Comparison of ENCODE assay signal across 1 cellular context in genomic region chr17:60525624-60526514, GRCh38.
A peak's percentile ranks its signal among the peaks of the same experiment; 100 is the strongest.
TF ChIP-seq lines count a peak whose summit lies in the region.

A gene with protein sequence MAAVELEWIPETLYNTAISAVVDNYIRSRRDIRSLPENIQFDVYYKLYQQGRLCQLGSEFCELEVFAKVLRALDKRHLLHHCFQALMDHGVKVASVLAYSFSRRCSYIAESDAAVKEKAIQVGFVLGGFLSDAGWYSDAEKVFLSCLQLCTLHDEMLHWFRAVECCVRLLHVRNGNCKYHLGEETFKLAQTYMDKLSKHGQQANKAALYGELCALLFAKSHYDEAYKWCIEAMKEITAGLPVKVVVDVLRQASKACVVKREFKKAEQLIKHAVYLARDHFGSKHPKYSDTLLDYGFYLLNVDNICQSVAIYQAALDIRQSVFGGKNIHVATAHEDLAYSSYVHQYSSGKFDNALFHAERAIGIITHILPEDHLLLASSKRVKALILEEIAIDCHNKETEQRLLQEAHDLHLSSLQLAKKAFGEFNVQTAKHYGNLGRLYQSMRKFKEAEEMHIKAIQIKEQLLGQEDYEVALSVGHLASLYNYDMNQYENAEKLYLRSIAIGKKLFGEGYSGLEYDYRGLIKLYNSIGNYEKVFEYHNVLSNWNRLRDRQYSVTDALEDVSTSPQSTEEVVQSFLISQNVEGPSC (minus strand): TSS chr17:60526242. CDS start chr17:60525931, 311 bp downstream.

TF ChIP-seq in HepG2, 621 proteins besides CTCF, POLR2A, EP300 and RAD21 (continued from another document and continues in another):
- no peak for TF ChIP-seq ZXDC (CRISPR knock-in tag; IDR thresholded peaks at IDR 0.05)
- peak; percentile 95 for TF ChIP-seq ZNF570 (CRISPR knock-in tag; IDR thresholded peaks at IDR 0.05; ENCODE audit: borderline replicate concordance)
- peak; percentile 97 for TF ChIP-seq ZNF572 (CRISPR knock-in tag; IDR thresholded peaks at IDR 0.05)
- peak; percentile 42; the same call in 1 of the 2 replicates for TF ChIP-seq RARA (CRISPR knock-in tag; IDR thresholded peaks at IDR 0.05)
- peak; percentile 89 for TF ChIP-seq GATAD1 (CRISPR knock-in tag; IDR thresholded peaks at IDR 0.05)
- TF ChIP-seq ZFP36 (IDR thresholded peaks at IDR 0.05; ENCODE audit: borderline replicate concordance, low read depth, low read length, partially characterized antibody): no peak
- no peak for TF ChIP-seq SCMH1 (CRISPR knock-in tag; IDR thresholded peaks at IDR 0.05; ENCODE audit: borderline replicate concordance)
- TF ChIP-seq, protein P1, sequence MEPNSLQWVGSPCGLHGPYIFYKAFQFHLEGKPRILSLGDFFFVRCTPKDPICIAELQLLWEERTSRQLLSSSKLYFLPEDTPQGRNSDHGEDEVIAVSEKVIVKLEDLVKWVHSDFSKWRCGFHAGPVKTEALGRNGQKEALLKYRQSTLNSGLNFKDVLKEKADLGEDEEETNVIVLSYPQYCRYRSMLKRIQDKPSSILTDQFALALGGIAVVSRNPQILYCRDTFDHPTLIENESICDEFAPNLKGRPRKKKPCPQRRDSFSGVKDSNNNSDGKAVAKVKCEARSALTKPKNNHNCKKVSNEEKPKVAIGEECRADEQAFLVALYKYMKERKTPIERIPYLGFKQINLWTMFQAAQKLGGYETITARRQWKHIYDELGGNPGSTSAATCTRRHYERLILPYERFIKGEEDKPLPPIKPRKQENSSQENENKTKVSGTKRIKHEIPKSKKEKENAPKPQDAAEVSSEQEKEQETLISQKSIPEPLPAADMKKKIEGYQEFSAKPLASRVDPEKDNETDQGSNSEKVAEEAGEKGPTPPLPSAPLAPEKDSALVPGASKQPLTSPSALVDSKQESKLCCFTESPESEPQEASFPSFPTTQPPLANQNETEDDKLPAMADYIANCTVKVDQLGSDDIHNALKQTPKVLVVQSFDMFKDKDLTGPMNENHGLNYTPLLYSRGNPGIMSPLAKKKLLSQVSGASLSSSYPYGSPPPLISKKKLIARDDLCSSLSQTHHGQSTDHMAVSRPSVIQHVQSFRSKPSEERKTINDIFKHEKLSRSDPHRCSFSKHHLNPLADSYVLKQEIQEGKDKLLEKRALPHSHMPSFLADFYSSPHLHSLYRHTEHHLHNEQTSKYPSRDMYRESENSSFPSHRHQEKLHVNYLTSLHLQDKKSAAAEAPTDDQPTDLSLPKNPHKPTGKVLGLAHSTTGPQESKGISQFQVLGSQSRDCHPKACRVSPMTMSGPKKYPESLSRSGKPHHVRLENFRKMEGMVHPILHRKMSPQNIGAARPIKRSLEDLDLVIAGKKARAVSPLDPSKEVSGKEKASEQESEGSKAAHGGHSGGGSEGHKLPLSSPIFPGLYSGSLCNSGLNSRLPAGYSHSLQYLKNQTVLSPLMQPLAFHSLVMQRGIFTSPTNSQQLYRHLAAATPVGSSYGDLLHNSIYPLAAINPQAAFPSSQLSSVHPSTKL (CRISPR knock-in tag; IDR thresholded peaks at IDR 0.05): peak; percentile 82
- TF ChIP-seq ZNF431 (CRISPR knock-in tag; IDR thresholded peaks at IDR 0.05; ENCODE audit: borderline replicate concordance, low read depth): peak; percentile 89; the same call in 1 of the 2 replicates
- TF ChIP-seq ZNF446 (CRISPR knock-in tag; IDR thresholded peaks at IDR 0.05): no peak; the same call in none of the 2 replicates
- TF ChIP-seq DR1 (CRISPR knock-in tag; IDR thresholded peaks at IDR 0.05): peak; percentile 91
- TF ChIP-seq ZBTB7A (CRISPR knock-in tag; IDR thresholded peaks at IDR 0.05): peak; percentile 81
- no peak for TF ChIP-seq KLF15 (CRISPR knock-in tag; IDR thresholded peaks at IDR 0.05; ENCODE audit: borderline replicate concordance)
- no peak; the same call in 1 of the 2 replicates for TF ChIP-seq NAIF1 (CRISPR knock-in tag; IDR thresholded peaks at IDR 0.05; ENCODE audit: borderline replicate concordance)
- TF ChIP-seq, protein P2, sequence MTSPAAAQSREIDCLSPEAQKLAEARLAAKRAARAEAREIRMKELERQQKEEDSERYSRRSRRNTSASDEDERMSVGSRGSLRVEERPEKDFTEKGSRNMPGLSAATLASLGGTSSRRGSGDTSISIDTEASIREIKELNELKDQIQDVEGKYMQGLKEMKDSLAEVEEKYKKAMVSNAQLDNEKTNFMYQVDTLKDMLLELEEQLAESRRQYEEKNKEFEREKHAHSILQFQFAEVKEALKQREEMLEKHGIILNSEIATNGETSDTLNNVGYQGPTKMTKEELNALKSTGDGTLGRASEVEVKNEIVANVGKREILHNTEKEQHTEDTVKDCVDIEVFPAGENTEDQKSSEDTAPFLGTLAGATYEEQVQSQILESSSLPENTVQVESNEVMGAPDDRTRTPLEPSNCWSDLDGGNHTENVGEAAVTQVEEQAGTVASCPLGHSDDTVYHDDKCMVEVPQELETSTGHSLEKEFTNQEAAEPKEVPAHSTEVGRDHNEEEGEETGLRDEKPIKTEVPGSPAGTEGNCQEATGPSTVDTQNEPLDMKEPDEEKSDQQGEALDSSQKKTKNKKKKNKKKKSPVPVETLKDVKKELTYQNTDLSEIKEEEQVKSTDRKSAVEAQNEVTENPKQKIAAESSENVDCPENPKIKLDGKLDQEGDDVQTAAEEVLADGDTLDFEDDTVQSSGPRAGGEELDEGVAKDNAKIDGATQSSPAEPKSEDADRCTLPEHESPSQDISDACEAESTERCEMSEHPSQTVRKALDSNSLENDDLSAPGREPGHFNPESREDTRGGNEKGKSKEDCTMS (CRISPR knock-in tag; conservative IDR thresholded peaks at IDR 0.05): no peak
- peak; percentile 89; the same call in 1 of the 2 replicates for TF ChIP-seq ZNF331 (CRISPR knock-in tag; IDR thresholded peaks at IDR 0.05)
- TF ChIP-seq ZNF7 (CRISPR knock-in tag; IDR thresholded peaks at IDR 0.05): no peak
- TF ChIP-seq HNRNPLL (IDR thresholded peaks at IDR 0.05; ENCODE audit: low read depth, low read length, poor library complexity, severe bottlenecking): peak; percentile 95
- TF ChIP-seq ZNF556 (CRISPR knock-in tag; IDR thresholded peaks at IDR 0.05; ENCODE audit: borderline replicate concordance): peak; percentile 84; the same call in 1 of the 2 replicates
- TF ChIP-seq ZFP62 (CRISPR knock-in tag; IDR thresholded peaks at IDR 0.05): no peak
- 0 out of 2 replicates have a peak, but pooled peaks have one; percentile 65 for TF ChIP-seq ATRX (CRISPR knock-in tag; IDR thresholded peaks at IDR 0.05; ENCODE audit: borderline replicate concordance)
- no peak; the same call in 1 of the 2 replicates for TF ChIP-seq ZNF780A (CRISPR knock-in tag; IDR thresholded peaks at IDR 0.05)
- TF ChIP-seq UBTF (CRISPR knock-in tag; IDR thresholded peaks at IDR 0.05): peak; percentile 90
- peak; percentile 77 for TF ChIP-seq ZNF235 (CRISPR knock-in tag; IDR thresholded peaks at IDR 0.05; ENCODE audit: borderline replicate concordance)
- peak; percentile 92 for TF ChIP-seq RFXAP (CRISPR knock-in tag; IDR thresholded peaks at IDR 0.05; ENCODE audit: borderline replicate concordance)
- TF ChIP-seq ZEB1 (IDR thresholded peaks at IDR 0.05; ENCODE audit: insufficient replicate concordance, low read depth): peak; percentile 52
- TF ChIP-seq ZMYM3 (CRISPR knock-in tag; IDR thresholded peaks at IDR 0.05): peak; percentile 83
- TF ChIP-seq ZNF598 (CRISPR knock-in tag; IDR thresholded peaks at IDR 0.05; ENCODE audit: borderline replicate concordance): peak; percentile 79; the same call in 1 of the 2 replicates
- 0 out of 2 replicates have a peak, but pooled peaks have one; percentile 40 for TF ChIP-seq ZFAT (CRISPR knock-in tag; conservative IDR thresholded peaks at IDR 0.05)
- TF ChIP-seq CHD4 (IDR thresholded peaks at IDR 0.05; ENCODE audit: borderline replicate concordance, low read length): no peak
- TF ChIP-seq REL (CRISPR knock-in tag; conservative IDR thresholded peaks at IDR 0.05): no peak
- TF ChIP-seq AKAP8 (CRISPR knock-in tag; IDR thresholded peaks at IDR 0.05): peak; percentile 93
- TF ChIP-seq ZNF382 (CRISPR knock-in tag; IDR thresholded peaks at IDR 0.05; ENCODE audit: borderline replicate concordance): no peak
- TF ChIP-seq, protein P3, sequence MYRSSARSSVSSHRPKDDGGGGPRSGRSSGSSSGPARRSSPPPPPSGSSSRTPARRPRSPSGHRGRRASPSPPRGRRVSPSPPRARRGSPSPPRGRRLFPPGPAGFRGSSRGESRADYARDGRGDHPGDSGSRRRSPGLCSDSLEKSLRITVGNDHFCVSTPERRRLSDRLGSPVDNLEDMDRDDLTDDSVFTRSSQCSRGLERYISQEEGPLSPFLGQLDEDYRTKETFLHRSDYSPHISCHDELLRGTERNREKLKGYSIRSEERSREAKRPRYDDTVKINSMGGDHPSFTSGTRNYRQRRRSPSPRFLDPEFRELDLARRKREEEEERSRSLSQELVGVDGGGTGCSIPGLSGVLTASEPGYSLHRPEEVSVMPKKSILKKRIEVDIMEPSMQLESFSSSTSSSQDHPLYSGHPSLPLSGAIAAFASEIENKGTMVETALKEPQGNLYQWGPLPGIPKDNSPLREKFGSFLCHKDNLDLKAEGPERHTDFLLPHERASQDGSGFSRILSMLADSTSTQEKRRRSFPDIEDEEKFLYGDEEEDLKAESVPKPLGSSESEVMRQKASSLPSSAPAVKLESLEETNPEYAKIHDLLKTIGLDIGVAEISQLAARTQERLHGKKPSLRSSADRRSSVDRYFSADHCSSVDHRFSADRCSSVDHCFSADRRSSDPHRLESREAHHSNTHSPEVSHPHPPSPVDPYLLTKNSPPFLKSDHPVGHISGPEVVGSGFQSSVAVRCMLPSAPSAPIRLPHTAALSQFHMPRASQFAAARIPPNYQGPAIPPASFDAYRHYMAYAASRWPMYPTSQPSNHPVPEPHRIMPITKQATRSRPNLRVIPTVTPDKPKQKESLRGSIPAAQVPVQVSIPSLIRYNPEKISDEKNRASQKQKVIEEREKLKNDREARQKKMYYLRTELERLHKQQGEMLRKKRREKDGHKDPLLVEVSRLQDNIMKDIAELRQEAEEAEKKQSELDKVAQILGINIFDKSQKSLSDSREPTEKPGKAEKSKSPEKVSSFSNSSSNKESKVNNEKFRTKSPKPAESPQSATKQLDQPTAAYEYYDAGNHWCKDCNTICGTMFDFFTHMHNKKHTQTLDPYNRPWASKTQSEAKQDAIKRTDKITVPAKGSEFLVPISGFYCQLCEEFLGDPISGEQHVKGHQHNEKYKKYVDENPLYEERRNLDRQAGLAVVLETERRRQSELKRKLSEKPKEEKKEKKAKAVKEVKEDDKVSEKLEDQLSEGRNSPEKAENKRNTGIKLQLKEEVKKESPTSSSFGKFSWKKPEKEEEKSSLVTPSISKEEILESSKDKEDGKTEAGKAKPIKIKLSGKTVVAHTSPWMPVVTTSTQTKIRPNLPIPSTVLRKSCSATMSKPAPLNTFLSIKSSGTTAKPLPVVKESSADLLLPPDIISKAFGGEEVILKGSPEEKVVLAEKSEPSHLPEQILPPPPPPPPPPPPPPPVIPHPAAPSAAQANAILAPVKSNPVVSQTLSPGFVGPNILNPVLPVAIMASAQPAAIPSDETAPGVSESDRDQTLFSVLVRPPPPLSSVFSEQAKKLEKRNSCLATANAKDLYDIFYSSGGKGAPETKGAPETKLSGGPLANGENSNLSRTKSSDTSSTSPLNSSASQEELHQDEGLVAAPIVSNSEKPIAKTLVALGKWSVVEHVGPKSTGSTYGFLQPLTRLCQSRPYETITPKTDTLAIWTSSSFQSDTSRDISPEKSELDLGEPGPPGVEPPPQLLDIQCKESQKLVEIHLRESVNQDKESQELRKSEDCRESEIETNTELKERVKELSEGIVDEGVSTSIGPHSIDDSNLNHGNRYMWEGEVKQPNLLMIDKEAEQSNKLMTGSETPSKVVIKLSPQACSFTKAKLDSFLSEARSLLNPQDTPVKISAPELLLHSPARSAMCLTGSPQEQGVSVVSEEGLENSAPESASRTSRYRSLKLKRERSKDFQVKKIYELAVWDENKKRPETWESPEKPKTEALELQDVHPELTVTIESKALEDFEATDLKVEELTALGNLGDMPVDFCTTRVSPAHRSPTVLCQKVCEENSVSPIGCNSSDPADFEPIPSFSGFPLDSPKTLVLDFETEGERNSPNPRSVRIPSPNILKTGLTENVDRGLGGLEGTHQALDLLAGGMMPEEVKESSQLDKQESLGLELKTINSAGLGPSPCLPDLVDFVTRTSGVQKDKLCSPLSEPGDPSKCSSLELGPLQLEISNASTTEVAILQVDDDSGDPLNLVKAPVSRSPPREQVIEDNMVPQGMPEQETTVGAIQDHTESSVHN (CRISPR knock-in tag; IDR thresholded peaks at IDR 0.05): no peak; the same call in 1 of the 2 replicates
- TF ChIP-seq ZNF614 (CRISPR knock-in tag; IDR thresholded peaks at IDR 0.05; ENCODE audit: borderline replicate concordance): peak; percentile 89; the same call in 1 of the 2 replicates
